Comparison of ENCODE assay signal across 1 cellular context in genomic region chr2:234401376-234401775, GRCh38.
TF ChIP-seq lines count a peak whose summit lies in the region.

No MANE protein-coding gene starts in this region.

TF ChIP-seq in IMR-90, 13 proteins besides CTCF, POLR2A, EP300 and RAD21:
- TF ChIP-seq SMC3 (IDR thresholded peaks at IDR 0.05; ENCODE audit: low read depth, low read length) (no peak), RFX5 (IDR thresholded peaks at IDR 0.05; ENCODE audit: low read depth, low read length) (no peak), CHD1 (IDR thresholded peaks at IDR 0.05; ENCODE audit: low read depth, low read length) (no peak), FOS (IDR thresholded peaks at IDR 0.05; ENCODE audit: low read depth, low read length) (no peak), MXI1 (IDR thresholded peaks at IDR 0.05; ENCODE audit: borderline replicate concordance, low read depth, low read length) (no peak), NFE2L2 (IDR thresholded peaks at IDR 0.05; ENCODE audit: low read depth, low read length) (no peak), CEBPB (IDR thresholded peaks at IDR 0.05; ENCODE audit: low read depth, low read length) (no peak), MAFK (IDR thresholded peaks at IDR 0.05; ENCODE audit: low read depth, low read length) (no peak), BHLHE40 (IDR thresholded peaks at IDR 0.05; ENCODE audit: low read depth, low read length) (no peak), RCOR1 (IDR thresholded peaks at IDR 0.05; ENCODE audit: insufficient replicate concordance, low read length) (no peak), MAZ (IDR thresholded peaks at IDR 0.05; ENCODE audit: borderline replicate concordance, low read depth, low read length) (no peak)
- TF ChIP-seq, protein P1, sequence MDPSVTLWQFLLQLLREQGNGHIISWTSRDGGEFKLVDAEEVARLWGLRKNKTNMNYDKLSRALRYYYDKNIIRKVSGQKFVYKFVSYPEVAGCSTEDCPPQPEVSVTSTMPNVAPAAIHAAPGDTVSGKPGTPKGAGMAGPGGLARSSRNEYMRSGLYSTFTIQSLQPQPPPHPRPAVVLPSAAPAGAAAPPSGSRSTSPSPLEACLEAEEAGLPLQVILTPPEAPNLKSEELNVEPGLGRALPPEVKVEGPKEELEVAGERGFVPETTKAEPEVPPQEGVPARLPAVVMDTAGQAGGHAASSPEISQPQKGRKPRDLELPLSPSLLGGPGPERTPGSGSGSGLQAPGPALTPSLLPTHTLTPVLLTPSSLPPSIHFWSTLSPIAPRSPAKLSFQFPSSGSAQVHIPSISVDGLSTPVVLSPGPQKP (IDR thresholded peaks at IDR 0.05; ENCODE audit: borderline replicate concordance, low read depth, low read length): no peak
- TF ChIP-seq, protein P2, sequence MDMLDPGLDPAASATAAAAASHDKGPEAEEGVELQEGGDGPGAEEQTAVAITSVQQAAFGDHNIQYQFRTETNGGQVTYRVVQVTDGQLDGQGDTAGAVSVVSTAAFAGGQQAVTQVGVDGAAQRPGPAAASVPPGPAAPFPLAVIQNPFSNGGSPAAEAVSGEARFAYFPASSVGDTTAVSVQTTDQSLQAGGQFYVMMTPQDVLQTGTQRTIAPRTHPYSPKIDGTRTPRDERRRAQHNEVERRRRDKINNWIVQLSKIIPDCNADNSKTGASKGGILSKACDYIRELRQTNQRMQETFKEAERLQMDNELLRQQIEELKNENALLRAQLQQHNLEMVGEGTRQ (IDR thresholded peaks at IDR 0.05; ENCODE audit: low read depth, low read length): no peak
TF ChIP-seq in IMR-90: peak in this region for 0.
